In genomic region chr2:57516740-57517340, GRCh38 we compare ENCODE assay signal across 10 cellular contexts.
A peak's percentile ranks its signal among the peaks of the same experiment; 100 is the strongest.
DNase-seq lines count a peak whose midpoint lies in the region; ATAC-seq, FAIRE-seq and TF ChIP-seq lines count a peak whose summit lies in the region.
"Had no signal": no experiment of that assay in that cellular context is flagged by ENCODE, and none has a peak within 500 bp of the region (broad histone marks: within the 10 kb centered on the region; RNA-seq: fewer than 3 reads in every experiment).

No MANE protein-coding gene starts in this region.

- peak; percentile 57 for FAIRE-seq in GM12892 (lab: Jason Lieb, UNC)
- FAIRE-seq: keratinocyte had no signal

- no peak overlapping the region for H3K4me3 ChIP-seq in ACC112 (ENCODE audit: low read depth, low read length)
- no peak overlapping the region for H3K4me3 ChIP-seq in SU-DHL-6 (ENCODE audit: insufficient read depth, low read length, poor library complexity, severe bottlenecking)
- H3K4me3 ChIP-seq in spleen: no peak overlapping the region
- H3K4me3 ChIP-seq: HAP-1 had no signal

- TF ChIP-seq POLR2A in GM12892 (IDR thresholded peaks at IDR 0.05; ENCODE audit: low read depth, low read length) (no peak), spleen (IDR thresholded peaks at IDR 0.05) (no peak)

- H2AFZ ChIP-seq in ACC112 (ENCODE audit: low read length, unreplicated experiment): peak overlapping the region; percentile 76
- H2AFZ ChIP-seq in SU-DHL-6 (ENCODE audit: low read depth, low read length, severe bottlenecking): no peak overlapping the region

- H3K27ac ChIP-seq in ACC112 (ENCODE audit: low read depth, low read length) (no peak overlapping the region), SU-DHL-6 (ENCODE audit: low read depth, low read length) (no peak overlapping the region), spleen (no peak overlapping the region)

- no peaks in the 10 kb centered on the region for H3K9me2 ChIP-seq in SU-DHL-6 (replicated peaks; ENCODE audit: insufficient read depth, low read length)

- no peaks in the 10 kb centered on the region for H3F3A ChIP-seq in SU-DHL-6 (ENCODE audit: insufficient read depth)

- no peaks in the 10 kb centered on the region for H4K20me1 ChIP-seq in SU-DHL-6 (ENCODE audit: low read depth, low read length)

- H3K9ac ChIP-seq in SU-DHL-6 (ENCODE audit: low read length): no peak overlapping the region

- H3K36me3 ChIP-seq in ACC112 (ENCODE audit: insufficient read depth, low read length) (no peaks in the 10 kb centered on the region), SU-DHL-6 (ENCODE audit: low read length) (no peaks in the 10 kb centered on the region), spleen (no peaks in the 10 kb centered on the region)
- H3K36me3 ChIP-seq: HAP-1 had no signal

- no peak overlapping the region for H3K4me2 ChIP-seq in SU-DHL-6 (ENCODE audit: low read depth, low read length, poor library complexity, severe bottlenecking)

- intact Hi-C loops in spleen (cut with DNase I; ENCODE audit: low total_unique reads): loop anchor here (10.0 kb wide), 1 partner anchor 1332 kb away; the partner anchor contains the start of gene CCDC85A

- peak; percentile 90 for ATAC-seq in HG02623 (IDR thresholded peaks at IDR 0.05; ENCODE audit: unreplicated experiment)

- WGBS in spleen, 5 donors: 14 to 23% (median 18%) methylated on average over 6 of the region's 6 CpGs

- H3K9me3 ChIP-seq in SU-DHL-6 (ENCODE audit: insufficient read depth, low read length) (no peaks in the 10 kb centered on the region), spleen (no peaks in the 10 kb centered on the region)
- H3K9me3 ChIP-seq: HAP-1 had no signal

- DNase-seq in GM12892 (ENCODE audit: insufficient read length) (no peak), MV-4-11 (lab: John Stamatoyannopoulos, UW) (peak; percentile 39), globus pallidus (ENCODE audit: low spot score) (peak; percentile 69), spleen (no peak), NCI-H2196 treated with DMSO at 0.1 percent for 48 hours (lab: John Stamatoyannopoulos, UW; ENCODE audit: unreplicated experiment) (no peak)

- no peaks in the 10 kb centered on the region for H3K4me1 ChIP-seq in ACC112 (ENCODE audit: control insufficient read depth, insufficient read depth, low read length, unreplicated experiment)
- H3K4me1 ChIP-seq in spleen: no peaks in the 10 kb centered on the region
- H3K4me1 ChIP-seq: HAP-1 had no signal

- H3K79me2 ChIP-seq in ACC112 (ENCODE audit: control insufficient read depth, insufficient read depth, low read length, unreplicated experiment) (no peaks in the 10 kb centered on the region), SU-DHL-6 (ENCODE audit: insufficient read depth, low read length) (no peaks in the 10 kb centered on the region)

- TF ChIP-seq CTCF in SU-DHL-6 (IDR thresholded peaks at IDR 0.05; ENCODE audit: insufficient read depth, low read length, poor library complexity, severe bottlenecking): peak; percentile 14
- peak; percentile 25 to 76 (median 60) for TF ChIP-seq CTCF in spleen (IDR thresholded peaks at IDR 0.05 in 8 of 11, conservative IDR thresholded peaks at IDR 0.05 in 3 of 11)

- H3K27me3 ChIP-seq in ACC112 (ENCODE audit: insufficient read depth, low read length) (no peaks in the 10 kb centered on the region), SU-DHL-6 (ENCODE audit: low read length) (no peaks in the 10 kb centered on the region), spleen (replicated peaks in 1 of 7) (no peaks in the 10 kb centered on the region)

Comparison
In these comparisons a context has a peak if more than half of its experiments do, and no peak if none do; other contexts are left out.
1. DNase-seq: peak in MV-4-11 (single experiment) and globus pallidus (single experiment); none in GM12892 (single experiment), spleen (single experiment) and NCI-H2196 treated with DMSO at 0.1 percent for 48 hours (single experiment).